In genomic region chr17:80667462-80668277, GRCh38 we compare ENCODE assay signal across 22 cellular contexts.
DNase-seq lines count a peak whose midpoint lies in the region; ATAC-seq and TF ChIP-seq lines count a peak whose summit lies in the region.
"Had no signal": no experiment of that assay in that cellular context is flagged by ENCODE, and none has a peak within 500 bp of the region (broad histone marks: within the 10 kb centered on the region; RNA-seq: fewer than 3 reads in every experiment).

No MANE protein-coding gene starts in this region.

- H3F3A ChIP-seq in Loucy (ENCODE audit: low read depth): 0 out of 2 replicates have a peak, but pooled peaks cover 2% of the 10 kb centered on the region

- intact Hi-C loops in lower lobe of right lung (cut with DNase I) (no loop called here), Right ventricle myocardium superior (cut with DNase I) (no loop called here)

- H3K36me3 Mint-ChIP-seq in activated naive CD8-positive, alpha-beta T cell: peaks cover 11% of the 10 kb centered on the region

- peak overlapping the region; percentile 78 for H3K4me2 ChIP-seq in Loucy (ENCODE audit: low read depth, low read length, poor library complexity, severe bottlenecking)

- peak overlapping the region; percentile 54 for H3K4me3 Mint-ChIP-seq in activated naive CD8-positive, alpha-beta T cell
- H3K4me3 Mint-ChIP-seq: CD14-positive monocyte had no signal

- H3K4me3 ChIP-seq in Loucy (ENCODE audit: low read length, poor library complexity, severe bottlenecking) (peak overlapping the region; percentile 26), lower lobe of right lung (no peak overlapping the region)
- H3K4me3 ChIP-seq: left lung, spleen had no signal

- peak overlapping the region; percentile 65 for H3K27ac Mint-ChIP-seq in activated naive CD8-positive, alpha-beta T cell
- H3K27ac Mint-ChIP-seq: CD14-positive monocyte had no signal

- H3K9me3 ChIP-seq in Loucy (ENCODE audit: insufficient read depth, low read depth, low read length) (no peaks in the 10 kb centered on the region), lower lobe of right lung (no peaks in the 10 kb centered on the region)
- H3K9me3 ChIP-seq: left lung, neutrophil, spleen had no signal

- H3K36me3 ChIP-seq in Loucy (ENCODE audit: insufficient read depth, low read length): no peaks in the 10 kb centered on the region
- no peaks in the 10 kb centered on the region for H3K36me3 ChIP-seq in lower lobe of right lung
- H3K36me3 ChIP-seq: left lung, neutrophil had no signal

- peaks cover 82% of the 10 kb centered on the region for H3K79me2 ChIP-seq in Loucy (ENCODE audit: insufficient read depth, low read length)

- DNase-seq in activated effector memory CD4-positive, alpha-beta T cell treated with Interleukin-2 at 50 U/mL for 16 hours: peak; percentile 18
- DNase-seq in activated effector memory CD4-positive, alpha-beta T cell treated with anti-CD3 and anti-CD28 coated beads, Interleukin-2, amount 50 U/mL, for 16 hours: no peak
- peak; percentile 39 for DNase-seq in stimulated activated naive CD8-positive, alpha-beta T cell treated with anti-CD3 and anti-CD28 coated beads, Interleukin-15, Interleukin-2, amounts not matched to agents 100 U/mL and 50 U/mL, for 24 hours
- DNase-seq in iPS-NIHi11 (ENCODE audit: low spot score): no peak
- DNase-seq in lower lobe of right lung: no peak
- DNase-seq in Right ventricle myocardium superior: no peak
- DNase-seq: activated T-cell treated with anti-CD3 and anti-CD28 coated beads, Interleukin-2, amount 50 U/mL, for 48 hours; anterior cingulate cortex; effector memory CD4-positive, alpha-beta T cell; glutamatergic neuron; HCEC 1CT; left lung; NCI-H187 treated with DMSO at 0.1 percent for 48 hours; NCI-H2227 treated with DMSO at 0.1 percent for 48 hours; NCI-H82; spleen; stimulated activated CD4-positive, alpha-beta T cell treated with anti-CD3 and anti-CD28 coated beads, Interleukin-4, amount 100 ng/mL, for 4 hours had no signal

- ATAC-seq in stimulated activated naive CD8-positive, alpha-beta T cell treated with anti-CD3 and anti-CD28 coated beads, Interleukin-15, Interleukin-2, amounts not matched to agents 100 U/mL and 50 U/mL, for 24 hours: peak; percentile 62
- no peak for ATAC-seq in lower lobe of right lung
- ATAC-seq in Right ventricle myocardium superior (ENCODE audit: poor library complexity): no peak
- ATAC-seq: left lung, Panc1 had no signal

- no peak for TF ChIP-seq CTCF in Loucy (conservative IDR thresholded peaks at IDR 0.05; ENCODE audit: low read length)
- no peak for TF ChIP-seq CTCF in lower lobe of right lung (IDR thresholded peaks at IDR 0.05)

- H3K27ac ChIP-seq in lower lobe of right lung: no peak overlapping the region
- H3K27ac ChIP-seq: left lung, neutrophil, spleen had no signal

- no peaks in the 10 kb centered on the region for H3K9me3 Mint-ChIP-seq in activated naive CD8-positive, alpha-beta T cell (ENCODE audit: low read depth)
- H3K9me3 Mint-ChIP-seq: CD14-positive monocyte had no signal

- H3K27me3 ChIP-seq in Loucy (ENCODE audit: insufficient read depth, low read length, poor library complexity, severe bottlenecking) (no peaks in the 10 kb centered on the region), lower lobe of right lung (ENCODE audit: low read depth) (no peaks in the 10 kb centered on the region)
- H3K27me3 ChIP-seq: left lung, neutrophil, spleen had no signal

- H3K4me1 Mint-ChIP-seq in activated naive CD8-positive, alpha-beta T cell (ENCODE audit: low read depth): peaks cover 87% of the 10 kb centered on the region

- no peaks in the 10 kb centered on the region for H3K27me3 Mint-ChIP-seq in activated naive CD8-positive, alpha-beta T cell

- no peaks in the 10 kb centered on the region for H4K20me1 ChIP-seq in Loucy (ENCODE audit: insufficient read depth, low read length, poor library complexity, severe bottlenecking)

- no peak overlapping the region for H2AFZ ChIP-seq in Loucy (ENCODE audit: low read length)

- H3K9me2 ChIP-seq in Loucy (replicated peaks; ENCODE audit: low read depth, low read length): no peaks in the 10 kb centered on the region

- H3K4me1 ChIP-seq in Loucy (ENCODE audit: insufficient read depth, low read length, poor library complexity, severe bottlenecking) (peaks cover 60% of the 10 kb centered on the region), lower lobe of right lung (peaks cover 31% of the 10 kb centered on the region)

- H3K9ac ChIP-seq in Loucy (ENCODE audit: low read depth, low read length, poor library complexity, severe bottlenecking): peak overlapping the region; percentile 54

Comparison
In these comparisons a context has a peak if more than half of its experiments do, and no peak if none do; other contexts are left out.
1. DNase-seq: peak in activated effector memory CD4-positive, alpha-beta T cell treated with Interleukin-2 at 50 U/mL for 16 hours (single experiment) and stimulated activated naive CD8-positive, alpha-beta T cell treated with anti-CD3 and anti-CD28 coated beads, Interleukin-15, Interleukin-2, amounts not matched to agents 100 U/mL and 50 U/mL, for 24 hours (single experiment); none in activated effector memory CD4-positive, alpha-beta T cell treated with anti-CD3 and anti-CD28 coated beads, Interleukin-2, amount 50 U/mL, for 16 hours (single experiment), iPS-NIHi11 (single experiment), lower lobe of right lung (single experiment) and Right ventricle myocardium superior (single experiment).